1 cellular context compared by ENCODE assay signal in genomic region chr5:173423452-173424117, GRCh38.
TF ChIP-seq lines count a peak whose summit lies in the region.

No MANE protein-coding gene starts in this region.

TF ChIP-seq in K562, 482 proteins besides CTCF, POLR2A, EP300 and RAD21 (continued from another document):
- peak; percentile 56 for TF ChIP-seq TFE3 (CRISPR knock-in tag; IDR thresholded peaks at IDR 0.05)
